In the genomic region with DNA sequence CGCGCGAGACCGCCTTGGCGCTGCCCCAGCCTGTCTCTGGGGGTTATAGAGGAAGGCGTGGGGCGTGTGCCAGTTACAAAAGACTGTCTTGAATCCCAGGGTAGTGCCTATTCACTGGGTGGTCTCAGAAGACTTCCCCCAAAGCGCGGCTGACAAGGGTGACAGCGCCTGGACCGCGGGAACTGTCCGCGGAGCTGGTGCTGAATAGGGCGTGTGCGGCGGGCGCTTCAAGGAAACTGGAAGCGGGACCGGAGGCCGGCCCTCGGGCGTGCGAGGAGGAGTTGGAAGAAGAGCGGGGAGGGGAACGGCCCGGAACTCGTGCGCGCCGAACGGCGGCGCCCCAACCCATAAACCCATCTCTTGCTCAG, we compare ENCODE assay signal across 8 cellular contexts. TPM values are rescaled to one million over a fixed set of nuclear protein-coding genes. Genes with fewer than 3 reads are reported as not detected.
DNase-seq lines count a peak whose midpoint lies in the region; ATAC-seq and TF ChIP-seq lines count a peak whose summit lies in the region.

No MANE protein-coding gene starts in this region.

- DNase-seq in COLO829 (ENCODE audit: low spot score) (peak; percentile 61), KG1 (lab: John Stamatoyannopoulos, UW) (peak; percentile 24), fibroblast of peridontal ligament (ENCODE audit: extremely low read depth) (peak; percentile 36), osteocyte (ENCODE audit: extremely low spot score, unreplicated experiment) (peak; percentile 86), cerebellum (ENCODE audit: low spot score) (no peak), pons (ENCODE audit: low spot score) (no peak)
- peak; percentile 83 for DNase-seq in activated CD8-positive, alpha-beta memory T cell treated with anti-CD3 and anti-CD28 coated beads, Interleukin-2, amount 50 U/mL, for 48 hours

- TF ChIP-seq CTCF in osteocyte (IDR thresholded peaks at IDR 0.05) = no peak

- H3K4me3 Mint-ChIP-seq in osteocyte (ENCODE audit: unreplicated experiment) = peak overlapping the region; percentile 60

- no peaks in the 10 kb centered on the region for H3K9me3 Mint-ChIP-seq in osteocyte (ENCODE audit: unreplicated experiment)

- no peaks in the 10 kb centered on the region for H3K36me3 Mint-ChIP-seq in osteocyte (ENCODE audit: unreplicated experiment)

- H3K4me1 Mint-ChIP-seq in osteocyte (ENCODE audit: unreplicated experiment) = peaks cover 10% of the 10 kb centered on the region

- H3K27ac Mint-ChIP-seq in osteocyte (ENCODE audit: unreplicated experiment) = no peak overlapping the region

- peaks cover 83% of the 10 kb centered on the region for H3K27me3 Mint-ChIP-seq in osteocyte (ENCODE audit: unreplicated experiment)

- no peak for ATAC-seq in HG03175 (IDR thresholded peaks at IDR 0.05; ENCODE audit: unreplicated experiment)

RNA-seq across cellular contexts. Expression of a gene that starts 2.3 kb away (rescaled TPM):
- total RNA-seq in osteocyte = not detected in 2 replicates
- total RNA-seq in cerebellum = 0.09 TPM

RNA-seq across cellular contexts. Expression of a gene that starts 6.8 kb away (rescaled TPM):
- total RNA-seq in osteocyte (1.6 and 2.0 TPM in 2 replicates), cerebellum (17.1 TPM)

RNA-seq across cellular contexts. Expression of a gene that starts 57.0 kb away (rescaled TPM):
- total RNA-seq in osteocyte = 216 and 231 TPM in 2 replicates
- total RNA-seq in cerebellum = 96.3 TPM

RNA-seq across cellular contexts. Expression of a gene that starts 58.0 kb away (rescaled TPM):
- total RNA-seq in osteocyte (15.1 and 17.6 TPM in 2 replicates), cerebellum (6.4 TPM)

Comparison
In these comparisons a context has a peak if more than half of its experiments do, and no peak if none do; other contexts are left out.
1. DNase-seq: peak in COLO829 (single experiment), KG1 (single experiment), activated CD8-positive, alpha-beta memory T cell treated with anti-CD3 and anti-CD28 coated beads, Interleukin-2, amount 50 U/mL, for 48 hours (single experiment), fibroblast of peridontal ligament (single experiment) and osteocyte (single experiment); none in cerebellum (single experiment) and pons (single experiment).